ENCODE assay signal across 8 cellular contexts in genomic region chr12:11650697-11651281, GRCh38. TPM values are rescaled to one million over a fixed set of nuclear protein-coding genes. Genes with fewer than 3 reads are reported as not detected.
DNase-seq lines count a peak whose midpoint lies in the region; ATAC-seq and TF ChIP-seq lines count a peak whose summit lies in the region.

No MANE protein-coding gene starts in this region.

- no peaks in the 10 kb centered on the region for H3K9me3 ChIP-seq in BE2C
- H3K9me3 ChIP-seq in HCT116 (ENCODE audit: control insufficient read depth in 1 of 2, insufficient read depth in 1 of 2, low read depth in 1 of 2, low read length in 2 of 2) = no peaks in the 10 kb centered on the region
- no peaks in the 10 kb centered on the region for H3K9me3 ChIP-seq in RWPE2 (ENCODE audit: severe bottlenecking)
- no peaks in the 10 kb centered on the region for H3K9me3 ChIP-seq in transverse colon

- TF ChIP-seq CTCF in BE2C (IDR thresholded peaks at IDR 0.05; ENCODE audit: low read depth, low read length) (0 out of 2 replicates have a peak, but pooled peaks have one; percentile 6), HCT116 (IDR thresholded peaks at IDR 0.05 in 2 of 3, conservative IDR thresholded peaks at IDR 0.05 in 1 of 3; ENCODE audit: borderline replicate concordance in 1 of 3, insufficient read depth in 1 of 3, low read depth in 2 of 3, low read length in 2 of 3) (no peak), RWPE2 (IDR thresholded peaks at IDR 0.05; ENCODE audit: poor library complexity, severe bottlenecking) (peak; percentile 9), transverse colon (IDR thresholded peaks at IDR 0.05) (no peak)

- ATAC-seq in HCT116 (no peak), RWPE2 (ENCODE audit: low read depth) (0 out of 3 replicates have a peak, but pooled peaks have one; percentile 22)

- CTCF ChIA-PET in HCT116 (lab: Charles Lee) = no interaction called here

- H3K36me3 ChIP-seq in BE2C (no peaks in the 10 kb centered on the region), HCT116 (ENCODE audit: control insufficient read depth in 1 of 2, insufficient read depth in 2 of 2, low read length in 2 of 2) (no peaks in the 10 kb centered on the region; a peak in 1 of 4 replicates), RWPE2 (ENCODE audit: low read depth) (no peaks in the 10 kb centered on the region), transverse colon (no peaks in the 10 kb centered on the region)

- H3K9ac ChIP-seq in HCT116 (ENCODE audit: low read length) = peak overlapping the region; percentile 73

- POLR2A ChIA-PET in HCT116 (lab: Charles Lee) = no interaction called here

- H3K27ac Mint-ChIP-seq in dendritic cell treated with granulocyte-macrophage colony-stimulating factor and Interleukin-4, amounts not matched to agents 40 ng/mL and 50 ng/mL, for 4 days = peak overlapping the region; percentile 97

- H3K79me2 ChIP-seq in HCT116 (ENCODE audit: insufficient read depth, low read length) = 0 out of 2 replicates have a peak, but pooled peaks cover 6% of the 10 kb centered on the region

- no peaks in the 10 kb centered on the region for H3K27me3 Mint-ChIP-seq in dendritic cell treated with granulocyte-macrophage colony-stimulating factor and Interleukin-4, amounts not matched to agents 40 ng/mL and 50 ng/mL, for 4 days

- H3K9me2 ChIP-seq in HCT116 (ENCODE audit: insufficient read depth) = no peaks in the 10 kb centered on the region

- no peak for TF ChIP-seq EP300 in transverse colon (IDR thresholded peaks at IDR 0.05; ENCODE audit: low read depth)

- H4K20me1 ChIP-seq in HCT116 (ENCODE audit: insufficient read depth) = no peaks in the 10 kb centered on the region

- in situ Hi-C loops in transverse colon (cut with MboI; ENCODE audit: low pct_ligation_motif_present in 1 of 4, low pct_unique_long_range_greater_than_20kb in 1 of 4, low sequenced_read_pairs in 3 of 4) = no loop called here

- no peak overlapping the region for H3K27ac ChIP-seq in HCT116 (ENCODE audit: low read depth, low read length)
- peak overlapping the region; percentile 97 for H3K27ac ChIP-seq in RWPE2 (ENCODE audit: poor library complexity, severe bottlenecking)
- peak overlapping the region; percentile 96 to 99 (median 98) for H3K27ac ChIP-seq in transverse colon

- TF ChIP-seq RAD21 in HCT116 (IDR thresholded peaks at IDR 0.05; ENCODE audit: low read depth) = peak; percentile 10; the same call in 1 of the 2 replicates

- WGBS in transverse colon (ENCODE audit: low coverage in 1 of 2), 2 donors = 0 to 4% methylated on average over 9 of the region's 9 CpGs

- peak overlapping the region; percentile 85 for H3K4me2 ChIP-seq in HCT116 (ENCODE audit: low read length)

- H3K27me3 ChIP-seq in BE2C (no peaks in the 10 kb centered on the region), HCT116 (ENCODE audit: insufficient read depth, low read length) (no peaks in the 10 kb centered on the region), RWPE2 (ENCODE audit: insufficient read depth, poor library complexity, severe bottlenecking) (no peaks in the 10 kb centered on the region), transverse colon (no peaks in the 10 kb centered on the region)

- H3K4me3 ChIP-seq in BE2C (ENCODE audit: low read depth, low read length) (peak overlapping the region; percentile 72), HCT116 (replicated peaks in 1 of 2; ENCODE audit: low read depth in 1 of 2, low read length in 2 of 2) (peak overlapping the region; percentile 83 to 86), RWPE2 (ENCODE audit: severe bottlenecking) (peak overlapping the region; percentile 82), transverse colon (peak overlapping the region; percentile 77 to 97 (median 84))

- TF ChIP-seq POLR2A in HCT116 (IDR thresholded peaks at IDR 0.05; ENCODE audit: borderline replicate concordance, extremely low read depth, insufficient read depth, insufficient read length) = no peak
- TF ChIP-seq POLR2A in transverse colon (IDR thresholded peaks at IDR 0.05) = peak; percentile 19

- peaks cover 37% of the 10 kb centered on the region for H3K4me1 Mint-ChIP-seq in dendritic cell treated with granulocyte-macrophage colony-stimulating factor and Interleukin-4, amounts not matched to agents 40 ng/mL and 50 ng/mL, for 4 days (ENCODE audit: low read depth)

- H2AFZ ChIP-seq in HCT116 (ENCODE audit: low read depth, low read length, poor library complexity, severe bottlenecking) = no peak overlapping the region

- H3K4me3 Mint-ChIP-seq in dendritic cell treated with granulocyte-macrophage colony-stimulating factor and Interleukin-4, amounts not matched to agents 40 ng/mL and 50 ng/mL, for 4 days = peak overlapping the region; percentile 93

- intact Hi-C loops in HCT116 (cut with micrococcal nuclease) (no loop called here), transverse colon (cut with DNase I; ENCODE audit: low total_unique reads) (loop anchor here (10.0 kb wide), 2 partner anchors 54 to 204 kb away; no protein-coding TSS in a partner anchor)
- intact Hi-C loops in dendritic cell treated with granulocyte-macrophage colony-stimulating factor and Interleukin-4, amounts not matched to agents 40 ng/mL and 50 ng/mL, for 4 days (cut with micrococcal nuclease) = loop anchor here (5.0 kb wide), 5 partner anchors 37 to 382 kb away; no protein-coding TSS in a partner anchor

- H3K4me1 ChIP-seq in BE2C (peaks cover 7% of the 10 kb centered on the region), HCT116 (ENCODE audit: control insufficient read depth in 1 of 2, insufficient read depth in 2 of 2, low read length in 2 of 2) (peaks cover 9 to 19% of the 10 kb centered on the region in 2 experiments; a peak in 3 of 4 replicates), RWPE2 (ENCODE audit: insufficient read depth, poor library complexity, severe bottlenecking) (peaks cover 3% of the 10 kb centered on the region), transverse colon (peaks cover 13 to 48% (median 23%) of the 10 kb centered on the region in 4 donors)

- TSS peak; percentile 57 for BruUV-seq in HCT116 (replicated peaks; lab: Mats Ljungman, UMichigan)

- H3K9me3 Mint-ChIP-seq in dendritic cell treated with granulocyte-macrophage colony-stimulating factor and Interleukin-4, amounts not matched to agents 40 ng/mL and 50 ng/mL, for 4 days = no peaks in the 10 kb centered on the region

- RAD21 ChIA-PET in HCT116 (lab: Charles Lee; ENCODE audit: low non-redundant PET in 1 of 2, low total read pairs in 2 of 2, uncharacterized antibody in 2 of 2, unreplicated experiment in 2 of 2) = no interaction called here

- DNase-seq in BE2C (no peak), HCT116 (ENCODE audit: low read depth, low spot score) (no peak), RWPE2 (ENCODE audit: low spot score) (no peak), lung microvascular endothelial cell (ENCODE audit: low read depth in 2 of 2) (peak; percentile 45 to 61), transverse colon (peak; percentile 15), 8988T (no peak)
- no peak for DNase-seq in effector CD8-positive, alpha-beta T cell (lab: John Stamatoyannopoulos, UW)

- H3K36me3 Mint-ChIP-seq in dendritic cell treated with granulocyte-macrophage colony-stimulating factor and Interleukin-4, amounts not matched to agents 40 ng/mL and 50 ng/mL, for 4 days (ENCODE audit: low read depth) = peaks cover 45% of the 10 kb centered on the region

TF ChIP-seq in HCT116, 20 proteins besides CTCF, POLR2A, EP300 and RAD21:
- TF ChIP-seq MAX (IDR thresholded peaks at IDR 0.05) (0 out of 2 replicates have a peak, but pooled peaks have one; percentile 18), FOSL1 (IDR thresholded peaks at IDR 0.05; ENCODE audit: low read depth) (no peak)

RNA-seq across cellular contexts. Expression of gene ETV6, which starts 1.3 kb away (rescaled TPM):
- polyA plus RNA-seq in BE2C (2012; ENCODE audit: insufficient read depth, insufficient read length, low read depth) = 5.5 TPM
- total RNA-seq in HCT116 (2021; ENCODE audit: unreplicated experiment) (14.1 TPM), lung microvascular endothelial cell (6.7 and 6.8 TPM in 2 replicates), transverse colon (10 to 100 TPM; 19.9 to 47.9 (median 41.0) TPM)
- polyA plus RNA-seq in HCT116 (2012) = 3.7 and 5.0 TPM in 2 replicates

Comparison
In these comparisons a context has a peak if more than half of its experiments do, and no peak if none do; other contexts are left out.
1. DNase-seq: peak in lung microvascular endothelial cell (2 of 2) and transverse colon (single experiment); none in BE2C (single experiment), HCT116 (single experiment), RWPE2 (single experiment), effector CD8-positive, alpha-beta T cell (single experiment) and 8988T (single experiment).
2. CTCF ChIP-seq: peak in BE2C (single experiment) and RWPE2 (single experiment); none in HCT116 (0 of 3) and transverse colon (0 of 5).
3. Peak in every context shown above with its lines, with median percentiles within 50 percentile points of each other: H3K4me3 ChIP-seq.